ENCODE assay signal across 12 cellular contexts in the genomic region with DNA sequence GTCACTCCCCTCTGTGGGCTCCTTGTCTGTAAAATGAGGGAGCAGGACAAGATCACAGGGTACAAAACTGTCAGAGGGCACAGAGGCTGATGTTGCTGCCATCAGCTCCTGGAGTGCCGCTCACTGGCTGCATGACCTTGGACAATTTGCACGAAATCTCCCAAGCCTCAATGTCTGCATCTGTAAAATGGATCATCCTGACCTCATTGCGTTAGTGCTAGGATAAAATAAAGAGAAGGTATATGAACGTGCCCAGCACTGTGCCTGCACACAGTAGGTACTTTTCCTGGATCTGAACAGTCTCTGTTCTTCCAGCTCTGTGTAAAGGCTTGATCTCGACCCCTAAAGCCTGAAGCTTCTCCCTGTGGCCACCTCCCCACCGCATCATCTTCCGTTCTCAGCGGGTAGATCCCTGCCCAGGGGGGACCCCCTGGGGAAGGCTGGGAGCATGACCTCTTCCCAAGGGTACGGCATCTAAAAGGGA. TPM values are rescaled to one million over a fixed set of nuclear protein-coding genes. Genes with fewer than 3 reads are reported as not detected.
DNase-seq lines count a peak whose midpoint lies in the region; ATAC-seq, FAIRE-seq and TF ChIP-seq lines count a peak whose summit lies in the region.
"Had no signal": no experiment of that assay in that cellular context is flagged by ENCODE, and none has a peak within 500 bp of the region (broad histone marks: within the 10 kb centered on the region; RNA-seq: fewer than 3 reads in every experiment).

No MANE protein-coding gene starts in this region.

- H3K27ac ChIP-seq in HepG2 (ENCODE audit: extremely low read length, insufficient read depth, low read length) = no peak overlapping the region
- peak overlapping the region; percentile 93 for H3K27ac ChIP-seq in subcutaneous abdominal adipose tissue (ENCODE audit: low read depth, low read length)
- H3K27ac ChIP-seq: foreskin keratinocyte had no signal

- no peak overlapping the region for H3K4me2 ChIP-seq in HepG2 (ENCODE audit: low read depth, low read length)

- BruUV-seq in HepG2 (replicated peaks; lab: Mats Ljungman, UMichigan) = no TSS peak

- FAIRE-seq in HepG2 (lab: Jason Lieb, UNC) = no peak
- FAIRE-seq: A204.1 had no signal

- H3K9me3 ChIP-seq in HepG2 (ENCODE audit: low read length) (no peaks in the 10 kb centered on the region), subcutaneous abdominal adipose tissue (ENCODE audit: control insufficient read depth in 5 of 5, low read length in 5 of 5) (no peaks in the 10 kb centered on the region)

- no peak for ATAC-seq in HepG2
- ATAC-seq in HG03159 (IDR thresholded peaks at IDR 0.05; ENCODE audit: unreplicated experiment) = no peak
- ATAC-seq: foreskin keratinocyte, left colon had no signal

- H3K27me3 Mint-ChIP-seq in activated CD4-positive, alpha-beta T cell treated with anti-CD3 and anti-CD28 coated beads, Interleukin-2, amount 10 ng/mL, durations not matched to agents 24 days and 14 days = no peaks in the 10 kb centered on the region
- H3K27me3 Mint-ChIP-seq in activated naive CD8-positive, alpha-beta T cell = no peaks in the 10 kb centered on the region

- no peak for TF ChIP-seq CTCF in HepG2 (CRISPR knock-in tag; IDR thresholded peaks at IDR 0.05)

- CTCF ChIA-PET in HepG2 (lab: Yijun Ruan, JAX; ENCODE audit: low intra/inter-chr PET ratio, low total read pairs) = no interaction called here

- H3K27ac Mint-ChIP-seq in activated CD4-positive, alpha-beta T cell treated with anti-CD3 and anti-CD28 coated beads, Interleukin-2, amount 10 ng/mL, durations not matched to agents 24 days and 14 days = peak overlapping the region; percentile 88
- peak overlapping the region; percentile 99 for H3K27ac Mint-ChIP-seq in activated naive CD8-positive, alpha-beta T cell

- no peak overlapping the region for H2AFZ ChIP-seq in HepG2 (ENCODE audit: low read length)

- no peak for TF ChIP-seq POLR2A in HepG2 (IDR thresholded peaks at IDR 0.05; ENCODE audit: insufficient read depth in 1 of 2, low read depth in 2 of 2, low read length in 2 of 2)

- TF ChIP-seq EP300 in HepG2 (IDR thresholded peaks at IDR 0.05; ENCODE audit: low read depth in 2 of 2, low read length in 2 of 2) (no peak), HepG2 (CRISPR knock-in tag; IDR thresholded peaks at IDR 0.05; ENCODE audit: borderline replicate concordance) (no peak)

- H3K4me1 ChIP-seq in HepG2 (ENCODE audit: insufficient read depth, low read length) = peaks cover 26% of the 10 kb centered on the region
- peaks cover 8 to 98% (median 81%) of the 10 kb centered on the region in 5 donors for H3K4me1 ChIP-seq in subcutaneous abdominal adipose tissue (ENCODE audit: control insufficient read depth in 5 of 5, insufficient read depth in 5 of 5, low read length in 5 of 5)
- H3K4me1 ChIP-seq: foreskin keratinocyte had no signal

- 66% methylated on average over 9 of the region's 9 CpGs for WGBS in HepG2 (ENCODE audit: low lambda C conversion rate)

- in situ Hi-C loops in HepG2 (cut with HindIII; ENCODE audit: extremely low pct_ligation_motif_present, low pct_unique_long_range_greater_than_20kb) = no loop called here

- H3K79me2 ChIP-seq in HepG2 (ENCODE audit: insufficient read depth, low read length) = no peaks in the 10 kb centered on the region

- TF ChIP-seq RAD21 in HepG2 (CRISPR knock-in tag; IDR thresholded peaks at IDR 0.05) = no peak

- H3K4me3 Mint-ChIP-seq in activated CD4-positive, alpha-beta T cell treated with anti-CD3 and anti-CD28 coated beads, Interleukin-2, amount 10 ng/mL, durations not matched to agents 24 days and 14 days = peak overlapping the region; percentile 80
- peak overlapping the region; percentile 93 for H3K4me3 Mint-ChIP-seq in activated naive CD8-positive, alpha-beta T cell

- no peaks in the 10 kb centered on the region for H4K20me1 ChIP-seq in HepG2 (ENCODE audit: insufficient read depth, low read length)

- DNase-seq in activated CD4-positive, alpha-beta T cell treated with anti-CD3 and anti-CD28 coated beads, Interleukin-2, amount 10 ng/mL, durations not matched to agents 24 days and 14 days = no peak
- no peak for DNase-seq in activated CD4-positive, alpha-beta T cell treated with anti-CD3 and anti-CD28 coated beads, Interleukin-2, amount 50 U/mL, for 1 hour
- no peak for DNase-seq in HepG2 (ENCODE audit: low spot score)
- no peak for DNase-seq in NCI-H1694 (lab: John Stamatoyannopoulos, UW)
- DNase-seq in NCI-H345 treated with DMSO at 0.1 percent for 48 hours (lab: John Stamatoyannopoulos, UW; ENCODE audit: unreplicated experiment) = no peak
- DNase-seq: foreskin keratinocyte, NCI-H146 had no signal

- no peak overlapping the region for H3K4me3 ChIP-seq in HepG2 (replicated peaks in 1 of 3; ENCODE audit: insufficient read depth in 1 of 3, low read depth in 2 of 3, low read length in 3 of 3)
- no peak overlapping the region for H3K4me3 ChIP-seq in subcutaneous abdominal adipose tissue (ENCODE audit: low read depth in 1 of 5, low read length in 5 of 5)

- peaks cover 54% of the 10 kb centered on the region for H3K36me3 Mint-ChIP-seq in activated CD4-positive, alpha-beta T cell treated with anti-CD3 and anti-CD28 coated beads, Interleukin-2, amount 10 ng/mL, durations not matched to agents 24 days and 14 days (ENCODE audit: low read depth)
- peaks cover 5% of the 10 kb centered on the region for H3K36me3 Mint-ChIP-seq in activated naive CD8-positive, alpha-beta T cell

- H3K9me3 Mint-ChIP-seq in activated CD4-positive, alpha-beta T cell treated with anti-CD3 and anti-CD28 coated beads, Interleukin-2, amount 10 ng/mL, durations not matched to agents 24 days and 14 days = no peaks in the 10 kb centered on the region
- H3K9me3 Mint-ChIP-seq in activated naive CD8-positive, alpha-beta T cell (ENCODE audit: low read depth) = no peaks in the 10 kb centered on the region

- peaks cover 70% of the 10 kb centered on the region for H3K4me1 Mint-ChIP-seq in activated CD4-positive, alpha-beta T cell treated with anti-CD3 and anti-CD28 coated beads, Interleukin-2, amount 10 ng/mL, durations not matched to agents 24 days and 14 days
- H3K4me1 Mint-ChIP-seq in activated naive CD8-positive, alpha-beta T cell (ENCODE audit: low read depth) = peaks cover 70% of the 10 kb centered on the region

- H3K27me3 ChIP-seq in HepG2 (ENCODE audit: control insufficient read depth in 1 of 2, insufficient read depth in 2 of 2, low read length in 2 of 2) (peaks cover 8 to 38% of the 10 kb centered on the region in 2 experiments; a peak in 4 of 5 replicates), subcutaneous abdominal adipose tissue (ENCODE audit: control insufficient read depth in 5 of 5, insufficient read depth in 4 of 5, low read length in 5 of 5) (peaks cover 0 to 11% (median 3%) of the 10 kb centered on the region in 5 donors)

- H3K36me3 ChIP-seq in HepG2 (replicated peaks in 1 of 2; ENCODE audit: control insufficient read depth in 1 of 2, insufficient read depth in 2 of 2, low read length in 2 of 2) (no peaks in the 10 kb centered on the region), subcutaneous abdominal adipose tissue (ENCODE audit: control insufficient read depth in 5 of 5, insufficient read depth in 5 of 5, low read length in 5 of 5) (peaks cover 0 to 9% (median 5%) of the 10 kb centered on the region in 5 donors)

- POLR2A ChIA-PET in HepG2 (lab: Yijun Ruan, JAX) = no interaction called here

- intact Hi-C loops in activated CD4-positive, alpha-beta T cell treated with anti-CD3 and anti-CD28 coated beads, Interleukin-2, amount 10 ng/mL, durations not matched to agents 24 days and 14 days (cut with micrococcal nuclease) = loop anchor here (1.0 to 10.0 kb wide), 5 partner anchors 25 to 335 kb away; no protein-coding TSS in a partner anchor
- intact Hi-C loops in HepG2 (cut with micrococcal nuclease; ENCODE audit: unreplicated experiment) = no loop called here

- H3K9ac ChIP-seq in HepG2 (ENCODE audit: insufficient read depth, low read depth, low read length) (no peak overlapping the region), subcutaneous abdominal adipose tissue (ENCODE audit: low read length in 5 of 5) (no peak overlapping the region)

RNA-seq across cellular contexts. Expression of gene TNFRSF1B, which starts 12.9 kb away (rescaled TPM):
- total RNA-seq in activated CD4-positive, alpha-beta T cell treated with anti-CD3 and anti-CD28 coated beads, Interleukin-2, amount 10 ng/mL, durations not matched to agents 24 days and 14 days = 145 TPM in 2 replicates
- 0.04 TPM in 1 of 2 replicates, not detected in the other for total RNA-seq in HepG2 (2016; rRNA removed; fragmentation: Illumina TruSeq; extraction: Trizol)
- not detected in 2 replicates for total RNA-seq in HepG2 (2016; cell fraction: cytosol; rRNA removed; fragmentation: Illumina TruSeq; extraction: Trizol; ENCODE audit: low read depth)
- not detected in 2 replicates for total RNA-seq in HepG2 (2016; cell fraction: insoluble cytoplasmic fraction; rRNA removed; fragmentation: Illumina TruSeq; extraction: Trizol)
- total RNA-seq in HepG2 (2016; cell fraction: membrane; rRNA removed; fragmentation: Illumina TruSeq; extraction: Trizol) = not detected in 2 replicates
- total RNA-seq in HepG2 (2016; cell fraction: nucleus; rRNA removed; fragmentation: Illumina TruSeq; extraction: Trizol) = not detected in 2 replicates
- 0.11 and 0.29 TPM in 2 replicates for polyA plus RNA-seq in HepG2 (2011; rRNA removed)
- 0.05 and 0.07 TPM in 2 replicates for polyA plus RNA-seq in HepG2 (2011; cell fraction: cytosol; rRNA removed)
- 0.05 TPM in 2 replicates for polyA plus RNA-seq in HepG2 (2011; cell fraction: nucleus; rRNA removed)
- polyA plus RNA-seq in HepG2 (2012) = not detected in 2 replicates
- polyA plus RNA-seq in HepG2 (2016; cell fraction: cytosol; fragmentation: Illumina TruSeq; extraction: Trizol; ENCODE audit: low read depth) = not detected in 2 replicates
- not detected in 2 replicates for polyA plus RNA-seq in HepG2 (2016; cell fraction: insoluble cytoplasmic fraction; fragmentation: Illumina TruSeq; extraction: Trizol; ENCODE audit: low read depth)
- polyA plus RNA-seq in HepG2 (2016; cell fraction: membrane; fragmentation: Illumina TruSeq; extraction: Trizol; ENCODE audit: low read depth) = not detected in 2 replicates
- polyA plus RNA-seq in HepG2 (2016; cell fraction: nucleus; fragmentation: Illumina TruSeq; extraction: Trizol; ENCODE audit: insufficient read depth, low read depth) = not detected in 2 replicates
- 0.14 and 1.1 TPM in 2 replicates for polyA minus RNA-seq in HepG2 (2011; rRNA and poly(A)+ RNA removed; ENCODE audit: low replicate concordance)
- polyA minus RNA-seq in HepG2 (2011; cell fraction: cytosol; rRNA and poly(A)+ RNA removed) = not detected in 2 replicates
- polyA minus RNA-seq in HepG2 (2011; cell fraction: nucleus; rRNA and poly(A)+ RNA removed) = 0.90 TPM in 1 of 2 replicates, not detected in the other

RNA-seq across cellular contexts. Expression of gene VPS13D, which starts 50.1 kb away (rescaled TPM):
- total RNA-seq in activated CD4-positive, alpha-beta T cell treated with anti-CD3 and anti-CD28 coated beads, Interleukin-2, amount 10 ng/mL, durations not matched to agents 24 days and 14 days = 26.9 and 30.8 TPM in 2 replicates
- 13.9 and 14.2 TPM in 2 replicates for total RNA-seq in HepG2 (2016; rRNA removed; fragmentation: Illumina TruSeq; extraction: Trizol)
- 5.8 and 6.7 TPM in 2 replicates for total RNA-seq in HepG2 (2016; cell fraction: cytosol; rRNA removed; fragmentation: Illumina TruSeq; extraction: Trizol; ENCODE audit: low read depth)
- 10.6 and 11.0 TPM in 2 replicates for total RNA-seq in HepG2 (2016; cell fraction: insoluble cytoplasmic fraction; rRNA removed; fragmentation: Illumina TruSeq; extraction: Trizol)
- total RNA-seq in HepG2 (2016; cell fraction: membrane; rRNA removed; fragmentation: Illumina TruSeq; extraction: Trizol) = 4.5 and 5.9 TPM in 2 replicates
- total RNA-seq in HepG2 (2016; cell fraction: nucleus; rRNA removed; fragmentation: Illumina TruSeq; extraction: Trizol) = 20.5 and 26.2 TPM in 2 replicates
- 8.6 and 9.2 TPM in 2 replicates for polyA plus RNA-seq in HepG2 (2011; rRNA removed)
- 7.0 and 8.7 TPM in 2 replicates for polyA plus RNA-seq in HepG2 (2011; cell fraction: cytosol; rRNA removed)
- polyA plus RNA-seq in HepG2 (2011; cell fraction: nucleus; rRNA removed) = 16.7 and 19.0 TPM in 2 replicates
- polyA plus RNA-seq in HepG2 (2012) = 7.3 and 7.6 TPM in 2 replicates
- 0.57 and 0.77 TPM in 2 replicates for polyA plus RNA-seq in HepG2 (2016; cell fraction: cytosol; fragmentation: Illumina TruSeq; extraction: Trizol; ENCODE audit: low read depth)
- 7.9 and 10.6 TPM in 2 replicates for polyA plus RNA-seq in HepG2 (2016; cell fraction: insoluble cytoplasmic fraction; fragmentation: Illumina TruSeq; extraction: Trizol; ENCODE audit: low read depth)
- 1.4 and 1.5 TPM in 2 replicates for polyA plus RNA-seq in HepG2 (2016; cell fraction: membrane; fragmentation: Illumina TruSeq; extraction: Trizol; ENCODE audit: low read depth)
- 10.4 and 11.0 TPM in 2 replicates for polyA plus RNA-seq in HepG2 (2016; cell fraction: nucleus; fragmentation: Illumina TruSeq; extraction: Trizol; ENCODE audit: insufficient read depth, low read depth)
- polyA minus RNA-seq in HepG2 (2011; rRNA and poly(A)+ RNA removed; ENCODE audit: low replicate concordance) = 26.2 and 54.8 TPM in 2 replicates
- polyA minus RNA-seq in HepG2 (2011; cell fraction: cytosol; rRNA and poly(A)+ RNA removed) = 11.6 and 12.3 TPM in 2 replicates
- polyA minus RNA-seq in HepG2 (2011; cell fraction: nucleus; rRNA and poly(A)+ RNA removed) = 52.4 and 72.0 TPM in 2 replicates

Comparison
In these comparisons a context has a peak if more than half of its experiments do, and no peak if none do; other contexts are left out.
1. RNA of gene TNFRSF1B, which starts 12.9 kb away (total RNA-seq): 145 TPM in activated CD4-positive, alpha-beta T cell treated with anti-CD3 and anti-CD28 coated beads, Interleukin-2, amount 10 ng/mL, durations not matched to agents 24 days and 14 days; 0.04 TPM in HepG2; every median in the first group is over 100 times any median in the second.